In genomic region chr10:33005322-33006282, GRCh38 we compare ENCODE assay signal across 8 cellular contexts. TPM values are rescaled to one million over a fixed set of nuclear protein-coding genes. Genes with fewer than 3 reads are reported as not detected.
A peak's percentile ranks its signal among the peaks of the same experiment; 100 is the strongest.
DNase-seq lines count a peak whose midpoint lies in the region; ATAC-seq, FAIRE-seq and TF ChIP-seq lines count a peak whose summit lies in the region.

No MANE protein-coding gene starts in this region.

- H3K4me3 Mint-ChIP-seq in T-helper 2 cell treated with Interferon-gamma antibody and Interleukin-4, amounts not matched to agents 5 μg/mL and 100 μg/mL, for 36 hours = peak overlapping the region; percentile 64

- H3K9me3 ChIP-seq in Karpas-422 (ENCODE audit: low read length) (no peaks in the 10 kb centered on the region), kidney (ENCODE audit: control insufficient read depth in 1 of 2, low read length in 2 of 2) (no peaks in the 10 kb centered on the region)

- H3K27me3 ChIP-seq in Karpas-422 (ENCODE audit: low read length) = no peaks in the 10 kb centered on the region

- H3K9ac ChIP-seq in Karpas-422 (ENCODE audit: low read length) = peak overlapping the region; percentile 84
- peak overlapping the region; percentile 8 to 63 for H3K9ac ChIP-seq in kidney (ENCODE audit: low read length in 2 of 2)

- TF ChIP-seq CTCF in choroid plexus epithelial cell (conservative IDR thresholded peaks at IDR 0.05; ENCODE audit: low read depth, low read length) (no peak), kidney (IDR thresholded peaks at IDR 0.05; ENCODE audit: borderline replicate concordance, extremely low read depth, insufficient read depth) (no peak), GM10266 (IDR thresholded peaks at IDR 0.05; ENCODE audit: control insufficient read depth, insufficient read depth, low read depth, missing control alignments) (no peak)

- DNase-seq in CD1c-positive myeloid dendritic cell (ENCODE audit: extremely low spot score) (peak; percentile 86), Karpas-422 (peak; percentile 87), choroid plexus epithelial cell (ENCODE audit: low read depth) (peak; percentile 98), kidney (peak; percentile 92), GM10266 (ENCODE audit: extremely low spot score) (no peak)
- DNase-seq in T-helper 2 cell treated with Interferon-gamma antibody and Interleukin-4, amounts not matched to agents 5 μg/mL and 100 μg/mL, for 36 hours (ENCODE audit: low spot score) = peak; percentile 20
- DNase-seq in stimulated activated CD4-positive, alpha-beta T cell treated with anti-CD3 and anti-CD28 coated beads, Interleukin-12 subunit alpha, Interleukin-12 subunit beta, amount 100 ng/mL, for 4 hours = peak; percentile 43

- H3K27ac Mint-ChIP-seq in T-helper 2 cell treated with Interferon-gamma antibody and Interleukin-4, amounts not matched to agents 5 μg/mL and 100 μg/mL, for 36 hours = no peak overlapping the region

- H4K20me1 ChIP-seq in Karpas-422 (ENCODE audit: insufficient read depth, low read depth, low read length) = no peaks in the 10 kb centered on the region

- H3K9me2 ChIP-seq in Karpas-422 (replicated peaks; ENCODE audit: insufficient read depth, low read length) = no peaks in the 10 kb centered on the region

- H3K27ac ChIP-seq in Karpas-422 (ENCODE audit: low read length) = peak overlapping the region; percentile 88
- peak overlapping the region; percentile 20 to 72 for H3K27ac ChIP-seq in kidney (ENCODE audit: low read depth in 2 of 2, low read length in 2 of 2)

- H3K4me1 ChIP-seq in Karpas-422 (ENCODE audit: low read length) (peaks cover 67% of the 10 kb centered on the region), kidney (ENCODE audit: control insufficient read depth in 1 of 2, insufficient read depth in 1 of 2, low read depth in 1 of 2, low read length in 2 of 2) (peaks cover 0 to 3% of the 10 kb centered on the region in 2 donors)

- peaks cover 16% of the 10 kb centered on the region; the same call in 1 of the 2 replicates for H3K79me2 ChIP-seq in Karpas-422 (ENCODE audit: low read length)

- peak overlapping the region; percentile 77; the same call in 1 of the 2 replicates for H2AFZ ChIP-seq in Karpas-422 (ENCODE audit: low read length)

- peak overlapping the region; percentile 95 for H3K4me2 ChIP-seq in Karpas-422 (ENCODE audit: low read depth, low read length, poor library complexity, severe bottlenecking)

- no peaks in the 10 kb centered on the region for H3K36me3 Mint-ChIP-seq in T-helper 2 cell treated with Interferon-gamma antibody and Interleukin-4, amounts not matched to agents 5 μg/mL and 100 μg/mL, for 36 hours (ENCODE audit: low read depth)

- H3K9me3 Mint-ChIP-seq in T-helper 2 cell treated with Interferon-gamma antibody and Interleukin-4, amounts not matched to agents 5 μg/mL and 100 μg/mL, for 36 hours = no peaks in the 10 kb centered on the region

- H3K4me3 ChIP-seq in Karpas-422 (ENCODE audit: low read length) (peak overlapping the region; percentile 85), choroid plexus epithelial cell (ENCODE audit: low read depth, low read length) (peak overlapping the region; percentile 53), kidney (ENCODE audit: low read length in 2 of 2) (peak overlapping the region; percentile 65 to 68)

- no peak for FAIRE-seq in kidney (lab: Jason Lieb, UNC)

- H3K27me3 Mint-ChIP-seq in T-helper 2 cell treated with Interferon-gamma antibody and Interleukin-4, amounts not matched to agents 5 μg/mL and 100 μg/mL, for 36 hours (ENCODE audit: low read depth) = peaks cover 10% of the 10 kb centered on the region

- peak; percentile 82 for ATAC-seq in GM21447 (IDR thresholded peaks at IDR 0.05; ENCODE audit: unreplicated experiment)

- intact Hi-C loops in kidney (cut with DNase I) = loop anchor here (5.0 kb wide), 1 partner anchor 208 kb away; no protein-coding TSS in a partner anchor

- peaks cover 28% of the 10 kb centered on the region for H3K4me1 Mint-ChIP-seq in T-helper 2 cell treated with Interferon-gamma antibody and Interleukin-4, amounts not matched to agents 5 μg/mL and 100 μg/mL, for 36 hours (ENCODE audit: low read depth)

- H3K36me3 ChIP-seq in Karpas-422 (ENCODE audit: insufficient read depth, low read length) = peaks cover 4% of the 10 kb centered on the region; the same call in 1 of the 2 replicates
- H3K36me3 ChIP-seq in kidney (ENCODE audit: control insufficient read depth in 1 of 2, insufficient read depth in 2 of 2, low read length in 2 of 2) = no peaks in the 10 kb centered on the region

RNA-seq across cellular contexts. Expression of gene ITGB1, which starts 47.6 kb away (rescaled TPM):
- 526 and 559 TPM in 2 replicates for total RNA-seq in Karpas-422 (2014; rRNA removed; shearing (Covaris generic); ENCODE audit: low replicate concordance)
- total RNA-seq in kidney = 410 TPM
- polyA plus RNA-seq in kidney (ENCODE audit: insufficient read depth, low read depth, low replicate concordance) = 156 TPM
